Comparison of ENCODE assay signal across 8 cellular contexts in the genomic region with DNA sequence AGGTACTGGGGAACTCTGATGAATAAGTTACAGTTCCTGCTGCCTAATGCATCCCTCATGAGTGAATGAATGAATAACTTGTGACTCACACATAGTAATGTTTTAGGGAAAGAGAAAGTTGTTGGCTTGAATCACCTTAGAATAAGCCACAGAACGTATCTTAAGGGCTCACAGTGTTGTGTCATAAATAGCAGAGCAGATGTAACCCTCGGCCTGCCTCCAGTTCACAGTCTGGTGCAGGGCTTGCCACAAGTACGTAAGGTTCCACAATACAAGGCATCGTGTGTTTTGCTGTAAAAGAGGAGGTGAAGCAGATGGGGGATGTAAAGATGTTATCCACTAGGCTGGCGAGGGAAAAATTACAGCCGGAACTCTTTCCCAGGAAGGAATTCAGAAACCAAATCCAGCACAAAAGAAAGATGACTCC.
DNase-seq lines count a peak whose midpoint lies in the region; ATAC-seq and TF ChIP-seq lines count a peak whose summit lies in the region.

No MANE protein-coding gene starts in this region.

- H3K36me3 ChIP-seq in mesodermal cell (ENCODE audit: control insufficient read depth, insufficient read depth, low read length) (no peaks in the 10 kb centered on the region), gastroesophageal sphincter (no peaks in the 10 kb centered on the region), adrenal gland (replicated peaks in 1 of 2) (no peaks in the 10 kb centered on the region)

- no peaks in the 10 kb centered on the region for H3K27me3 ChIP-seq in gastroesophageal sphincter
- H3K27me3 ChIP-seq in adrenal gland = no peaks in the 10 kb centered on the region

- H3K9me3 ChIP-seq in mesodermal cell (ENCODE audit: control insufficient read depth, low read length) (no peaks in the 10 kb centered on the region), gastroesophageal sphincter (no peaks in the 10 kb centered on the region), adrenal gland (replicated peaks in 1 of 3) (no peaks in the 10 kb centered on the region)

- peak overlapping the region in 3 of 5 experiments; percentile 8 to 44 (median 9) for H3K4me3 Mint-ChIP-seq in brain

- intact Hi-C loops in adrenal gland (cut with DNase I) = no loop called here

- 71 to 76% methylated on average over 4 to 6 of the region's 6 CpGs for WGBS in mesodermal cell (ENCODE audit: insufficient coverage in 2 of 2), 2 experiments
- 41% methylated on average over 6 of the region's 6 CpGs; no CpG with 5 or more reads in 1 of the 2 donors for WGBS in gastroesophageal sphincter (ENCODE audit: low coverage in 1 of 2), 2 donors
- 66 to 79% (median 72%) methylated on average over 6 of the region's 6 CpGs for WGBS in adrenal gland, 4 donors

- no peak overlapping the region for H3K4me3 ChIP-seq in mesodermal cell (ENCODE audit: extremely low read depth, insufficient read depth, low read length, poor library complexity, severe bottlenecking)
- H3K4me3 ChIP-seq in gastroesophageal sphincter = no peak overlapping the region
- no peak overlapping the region for H3K4me3 ChIP-seq in adrenal gland

- H3K27ac ChIP-seq in mesodermal cell (ENCODE audit: low read depth, low read length, severe bottlenecking) = peak overlapping the region; percentile 46
- no peak overlapping the region for H3K27ac ChIP-seq in gastroesophageal sphincter
- no peak overlapping the region for H3K27ac ChIP-seq in adrenal gland

- H3K27me3 Mint-ChIP-seq in brain = peaks cover 3% of the 10 kb centered on the region

- peaks cover 11% of the 10 kb centered on the region for H3K4me1 ChIP-seq in mesodermal cell (ENCODE audit: control insufficient read depth, insufficient read depth, low read length, poor library complexity, severe bottlenecking)
- no peaks in the 10 kb centered on the region for H3K4me1 ChIP-seq in gastroesophageal sphincter
- no peaks in the 10 kb centered on the region for H3K4me1 ChIP-seq in adrenal gland (replicated peaks in 1 of 2)

- no peaks in the 10 kb centered on the region for H3K9me3 Mint-ChIP-seq in brain

- peak; percentile 73 for DNase-seq in DMS 273 treated with DMSO at 0.1 percent for 48 hours (lab: John Stamatoyannopoulos, UW)
- DNase-seq in adrenal gland = no peak

- H3K27ac Mint-ChIP-seq in brain = peak overlapping the region in 4 of 5 experiments; percentile 28 to 88 (median 63)

- TF ChIP-seq CTCF in brain (conservative IDR thresholded peaks at IDR 0.05) = no peak
- TF ChIP-seq CTCF in gastroesophageal sphincter (IDR thresholded peaks at IDR 0.05) = no peak
- no peak for TF ChIP-seq CTCF in adrenal gland (IDR thresholded peaks at IDR 0.05)

- no peak for TF ChIP-seq EP300 in gastroesophageal sphincter (IDR thresholded peaks at IDR 0.05)

- peaks cover 30% of the 10 kb centered on the region for H3K4me1 Mint-ChIP-seq in brain

- no peaks in the 10 kb centered on the region for H3K36me3 Mint-ChIP-seq in brain

- ATAC-seq in HG03342 (IDR thresholded peaks at IDR 0.05; ENCODE audit: unreplicated experiment) (peak; percentile 70), gastroesophageal sphincter (no peak), HG02642 (IDR thresholded peaks at IDR 0.05; ENCODE audit: poor library complexity, unreplicated experiment) (no peak), HG03108 (IDR thresholded peaks at IDR 0.05; ENCODE audit: unreplicated experiment) (no peak)

- TF ChIP-seq POLR2A in gastroesophageal sphincter (IDR thresholded peaks at IDR 0.05) (no peak), adrenal gland (IDR thresholded peaks at IDR 0.05) (no peak)
